23 cellular contexts compared by ENCODE assay signal in the genomic region with DNA sequence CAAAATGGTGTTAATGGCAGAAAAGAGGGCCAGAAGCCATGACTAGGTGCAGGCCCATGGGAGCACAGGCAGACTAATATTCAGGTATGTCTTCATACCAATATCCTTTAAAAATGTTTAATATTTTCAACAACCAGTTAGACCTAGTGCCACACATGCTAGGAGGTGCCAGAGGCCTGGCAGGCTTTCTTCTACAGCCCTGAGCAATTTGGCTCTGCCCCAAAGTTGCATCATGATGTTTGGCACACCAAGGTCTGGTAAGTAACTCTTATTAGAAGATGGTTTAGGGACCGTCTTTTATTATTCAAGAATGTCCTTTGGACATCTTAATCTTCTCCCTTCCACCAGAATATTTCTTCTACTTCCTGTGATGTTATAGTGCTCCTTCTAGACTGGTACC. TPM values are rescaled to one million over a fixed set of nuclear protein-coding genes. Genes with fewer than 3 reads are reported as not detected.
DNase-seq lines count a peak whose midpoint lies in the region; ATAC-seq and TF ChIP-seq lines count a peak whose summit lies in the region.
"Had no signal": no experiment of that assay in that cellular context is flagged by ENCODE, and none has a peak within 500 bp of the region (broad histone marks: within the 10 kb centered on the region; RNA-seq: fewer than 3 reads in every experiment).

No MANE protein-coding gene starts in this region.

- H3K36me3 ChIP-seq in heart right ventricle: no peaks in the 10 kb centered on the region
- H3K36me3 ChIP-seq in sigmoid colon: no peaks in the 10 kb centered on the region
- H3K36me3 ChIP-seq: esophagus muscularis mucosa, left lung, neural progenitor cell, WERI-Rb-1 had no signal

- H3K27me3 ChIP-seq in heart right ventricle (no peaks in the 10 kb centered on the region), sigmoid colon (no peaks in the 10 kb centered on the region), foreskin keratinocyte (no peaks in the 10 kb centered on the region)
- H3K27me3 ChIP-seq: BLaER1 treated with 17β-estradiol and CSF1 and Interleukin-3, amounts not matched to agents 10 nM and 100 nM; esophagus muscularis mucosa; left lung; neural progenitor cell had no signal

- peak overlapping the region in 6 of 10 donors; percentile 32 to 67 (median 58) for H3K27ac ChIP-seq in heart right ventricle
- peak overlapping the region in 3 of 4 donors; percentile 34 to 65 (median 55) for H3K27ac ChIP-seq in sigmoid colon
- no peak overlapping the region for H3K27ac ChIP-seq in foreskin keratinocyte
- H3K27ac ChIP-seq: HL-60, left lung, neural progenitor cell, WERI-Rb-1 had no signal

- peaks cover 0 to 60% (median 43%) of the 10 kb centered on the region in 9 donors for H3K4me1 ChIP-seq in heart right ventricle
- H3K4me1 ChIP-seq in sigmoid colon: peaks cover 0 to 85% (median 69%) of the 10 kb centered on the region in 4 donors
- peaks cover 23% of the 10 kb centered on the region for H3K4me1 ChIP-seq in foreskin keratinocyte
- H3K4me1 ChIP-seq: neural progenitor cell had no signal

- ATAC-seq in Right ventricle myocardium superior (ENCODE audit: poor library complexity) (peak; percentile 71), heart right ventricle (peak in 7 of 8 donors; percentile 48 to 76 (median 68)), HG02870 (IDR thresholded peaks at IDR 0.05; ENCODE audit: unreplicated experiment) (no peak), foreskin keratinocyte (no peak)
- ATAC-seq: left lung, SK-N-SH treated with all-trans-retinoic acid at 6 μM for 48 hours had no signal

- TF ChIP-seq CTCF in heart right ventricle (IDR thresholded peaks at IDR 0.05) (no peak), sigmoid colon (IDR thresholded peaks at IDR 0.05) (no peak), foreskin keratinocyte (conservative IDR thresholded peaks at IDR 0.05) (no peak)

- intact Hi-C loops in Right ventricle myocardium superior (cut with DNase I) (no loop called here), cardiac septum (cut with DNase I) (no loop called here), heart right ventricle (cut with DNase I) (no loop called here), sigmoid colon (cut with DNase I) (no loop called here)

- no peak for TF ChIP-seq POLR2A in sigmoid colon (IDR thresholded peaks at IDR 0.05)

- H3K4me3 ChIP-seq in heart right ventricle (no peak overlapping the region), sigmoid colon (no peak overlapping the region)
- H3K4me3 ChIP-seq: BLaER1 treated with 17β-estradiol and CSF1 and Interleukin-3, amounts not matched to agents 10 nM and 100 nM; esophagus muscularis mucosa; left lung; neural progenitor cell had no signal

- TF ChIP-seq EP300 in sigmoid colon (IDR thresholded peaks at IDR 0.05): no peak

- no peaks in the 10 kb centered on the region for H3K9me3 ChIP-seq in heart right ventricle
- no peaks in the 10 kb centered on the region for H3K9me3 ChIP-seq in sigmoid colon
- H3K9me3 ChIP-seq: Caco-2, esophagus muscularis mucosa, left lung had no signal

- WGBS in heart right ventricle, 2 donors: 44 to 66% methylated on average over 1 of the region's 1 CpG
- 85 to 94% methylated on average over 1 of the region's 1 CpG for WGBS in sigmoid colon, 2 donors

- DNase-seq in Right ventricle myocardium superior (peak; percentile 69), cardiac septum (ENCODE audit: low spot score) (no peak), heart right ventricle (peak; percentile 42 to 51), sigmoid colon (peak; percentile 88), occipital lobe (lab: John Stamatoyannopoulos, UW) (no peak), foreskin keratinocyte (no peak), NCI-H2029 (lab: John Stamatoyannopoulos, UW) (no peak)
- DNase-seq: activated CD4-positive, alpha-beta T cell treated with anti-CD3 and anti-CD28 coated beads, Interleukin-2, amount 50 U/mL, for 1 hour; Caco-2; effector CD8-positive, alpha-beta T cell; glutamatergic neuron; left lung; NCI-H1417 treated with DMSO at 0.1 percent for 48 hours; NCI-H524 treated with DMSO at 0.1 percent for 48 hours; stimulated activated CD4-positive, alpha-beta T cell treated with anti-CD3 and anti-CD28 coated beads, Interleukin-2, amount 100 ng/mL, for 48 hours; stimulated activated naive CD4-positive, alpha-beta T cell; WERI-Rb-1 had no signal

RNA-seq across cellular contexts. Expression of a gene that starts 34.8 kb away (rescaled TPM):
- total RNA-seq in Right ventricle myocardium superior (65.5 TPM), cardiac septum (97.6 TPM), heart right ventricle (100 to 1,000 TPM in 1 of 10 donors, 10 to 100 TPM in 9; 53.7 to 101 (median 87.0) TPM), sigmoid colon (10 to 100 TPM; 65.4 to 73.2 (median 67.1) TPM), occipital lobe (2.7 TPM), foreskin keratinocyte (1.3 and 1.8 TPM in 2 replicates)
- polyA plus RNA-seq in heart right ventricle (10 to 100 TPM; 15.1 to 24.3 TPM), sigmoid colon (1 to 10 TPM; 2.1 to 6.0 (median 2.9) TPM), foreskin keratinocyte (0.47 and 0.51 TPM in 2 replicates)

Comparison
In these comparisons a context has a peak if more than half of its experiments do, and no peak if none do; other contexts are left out.
1. DNase-seq: peak in Right ventricle myocardium superior (single experiment), heart right ventricle (2 of 2) and sigmoid colon (single experiment); none in cardiac septum (single experiment), occipital lobe (single experiment), foreskin keratinocyte (0 of 2) and NCI-H2029 (single experiment).
2. ATAC-seq: peak in Right ventricle myocardium superior (single experiment) and heart right ventricle (7 of 8); none in HG02870 (single experiment) and foreskin keratinocyte (single experiment).
3. RNA of a gene that starts 34.8 kb away (total RNA-seq): 97.6 TPM in cardiac septum (single experiment), 53.7 to 101 TPM in heart right ventricle, 65.4 to 73.2 TPM in sigmoid colon and 65.5 TPM in Right ventricle myocardium superior (single experiment); 2.7 TPM in occipital lobe (single experiment) and 1.3 to 1.8 TPM in foreskin keratinocyte; every median in the first group is over 10 times any median in the second.